In the genomic region with DNA sequence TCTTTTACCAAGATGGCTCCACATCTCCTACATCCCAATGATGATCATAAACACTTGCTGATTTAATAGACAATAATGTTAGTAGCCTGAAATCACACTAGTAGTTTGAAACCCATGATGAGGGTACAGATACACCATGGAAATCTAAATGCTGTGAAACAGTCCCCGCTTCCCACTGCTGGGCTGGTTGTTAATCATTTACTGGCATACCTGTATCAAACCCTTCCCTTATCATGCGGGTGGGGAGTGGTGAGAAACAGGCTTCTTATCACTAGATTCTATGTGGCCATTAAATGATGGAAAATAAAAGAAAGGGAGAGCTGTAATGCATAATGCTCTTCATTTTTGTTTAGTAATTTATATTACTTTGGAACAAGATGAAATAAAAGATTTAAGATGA, we compare ENCODE assay signal across 23 cellular contexts. TPM values are rescaled to one million over a fixed set of nuclear protein-coding genes. Genes with fewer than 3 reads are reported as not detected.
A peak's percentile ranks its signal among the peaks of the same experiment; 100 is the strongest.
DNase-seq lines count a peak whose midpoint lies in the region; ATAC-seq and TF ChIP-seq lines count a peak whose summit lies in the region.
"Had no signal": no experiment of that assay in that cellular context is flagged by ENCODE, and none has a peak within 500 bp of the region (broad histone marks: within the 10 kb centered on the region; RNA-seq: fewer than 3 reads in every experiment).

No MANE protein-coding gene starts in this region.

- H3K9ac ChIP-seq in colonic mucosa (ENCODE audit: low read depth in 2 of 2, low read length in 2 of 2) (peak overlapping the region in 1 of 2 donors; percentile 43), subcutaneous abdominal adipose tissue (ENCODE audit: low read length in 5 of 5) (no peak overlapping the region)
- H3K9ac ChIP-seq: BLaER1 treated with 17β-estradiol and CSF1 and Interleukin-3, amounts not matched to agents 10 nM and 100 nM had no signal

- H3K36me3 ChIP-seq in colonic mucosa: no peaks in the 10 kb centered on the region
- no peaks in the 10 kb centered on the region for H3K36me3 ChIP-seq in left lung
- no peaks in the 10 kb centered on the region for H3K36me3 ChIP-seq in muscle layer of duodenum (ENCODE audit: control insufficient read depth in 1 of 2, insufficient read depth in 2 of 2, low read length in 2 of 2)
- no peaks in the 10 kb centered on the region for H3K36me3 ChIP-seq in subcutaneous abdominal adipose tissue (ENCODE audit: control insufficient read depth in 5 of 5, insufficient read depth in 5 of 5, low read length in 5 of 5)
- H3K36me3 ChIP-seq: BLaER1 treated with 17β-estradiol and CSF1 and Interleukin-3, amounts not matched to agents 10 nM and 100 nM had no signal

- H3K4me1 ChIP-seq in colonic mucosa (no peaks in the 10 kb centered on the region), left lung (peaks cover 7 to 14% of the 10 kb centered on the region in 2 donors), muscle layer of duodenum (ENCODE audit: control insufficient read depth in 1 of 2, insufficient read depth in 2 of 2, low read length in 2 of 2) (peaks cover 5 to 19% of the 10 kb centered on the region in 2 donors), subcutaneous abdominal adipose tissue (ENCODE audit: control insufficient read depth in 5 of 5, insufficient read depth in 5 of 5, low read length in 5 of 5) (peaks cover 0 to 26% (median 10%) of the 10 kb centered on the region in 5 donors)
- H3K4me1 ChIP-seq: BLaER1 treated with 17β-estradiol and CSF1 and Interleukin-3, amounts not matched to agents 10 nM and 100 nM had no signal

- no peak overlapping the region for H3K4me3 ChIP-seq in colonic mucosa
- no peak overlapping the region for H3K4me3 ChIP-seq in left lung
- H3K4me3 ChIP-seq in muscle layer of duodenum (ENCODE audit: low read depth in 1 of 2, low read length in 2 of 2): no peak overlapping the region
- no peak overlapping the region for H3K4me3 ChIP-seq in subcutaneous abdominal adipose tissue (ENCODE audit: low read depth in 1 of 5, low read length in 5 of 5)
- H3K4me3 ChIP-seq: BLaER1 treated with 17β-estradiol and CSF1 and Interleukin-3, amounts not matched to agents 10 nM and 100 nM; K562; PC-9 had no signal

- intact Hi-C loops in colonic mucosa (cut with DNase I): no loop called here
- intact Hi-C loops in left lung (cut with DNase I): no loop called here

- H3K9me3 ChIP-seq in colonic mucosa (no peaks in the 10 kb centered on the region), left lung (no peaks in the 10 kb centered on the region), muscle layer of duodenum (ENCODE audit: control insufficient read depth in 1 of 2, low read length in 2 of 2) (no peaks in the 10 kb centered on the region), subcutaneous abdominal adipose tissue (ENCODE audit: control insufficient read depth in 5 of 5, low read length in 5 of 5) (no peaks in the 10 kb centered on the region)
- H3K9me3 ChIP-seq: BLaER1 treated with 17β-estradiol and CSF1 and Interleukin-3, amounts not matched to agents 10 nM and 100 nM had no signal

- TF ChIP-seq CTCF in colonic mucosa (IDR thresholded peaks at IDR 0.05) (no peak), left lung (IDR thresholded peaks at IDR 0.05) (no peak)

- H3K27me3 ChIP-seq in colonic mucosa: peaks cover 9% of the 10 kb centered on the region
- H3K27me3 ChIP-seq in left lung: no peaks in the 10 kb centered on the region
- H3K27me3 ChIP-seq in muscle layer of duodenum (ENCODE audit: low read depth, low read length): no peaks in the 10 kb centered on the region
- H3K27me3 ChIP-seq in subcutaneous abdominal adipose tissue (ENCODE audit: control insufficient read depth in 5 of 5, insufficient read depth in 4 of 5, low read length in 5 of 5): peaks cover 0 to 3% (median 0%) of the 10 kb centered on the region in 5 donors

- H3K27ac ChIP-seq in colonic mucosa (peak overlapping the region; percentile 39), left lung (no peak overlapping the region), muscle layer of duodenum (ENCODE audit: low read length) (peak overlapping the region; percentile 43), subcutaneous abdominal adipose tissue (ENCODE audit: low read depth, low read length) (peak overlapping the region; percentile 69)
- H3K27ac ChIP-seq: BLaER1 treated with 17β-estradiol and CSF1 and Interleukin-3, amounts not matched to agents 10 nM and 100 nM; PC-9 had no signal

- DNase-seq in colonic mucosa (peak; percentile 59), left lung (no peak), HUDEP-2 (lab: John Stamatoyannopoulos, UW; ENCODE audit: unreplicated experiment in 76 of 76) (no peak)
- DNase-seq in activated naive CD4-positive, alpha-beta T cell treated with anti-CD3 and anti-CD28 coated beads, Interleukin-2, amount 50 U/mL, for 16 hours: no peak
- DNase-seq: ACHN, DMS153, GDM1, MM.1S, NCI-H1048, NCI-H1436, NCI-H2029, NCI-H226, NCI-H510A treated with DMSO at 0.1 percent for 48 hours, PC-9, RPMI8226, SHP77 had no signal

- peak; percentile 52 for ATAC-seq in left lung
- no peak for ATAC-seq in GM21515 (IDR thresholded peaks at IDR 0.05; ENCODE audit: unreplicated experiment)
- ATAC-seq in GM19455 (IDR thresholded peaks at IDR 0.05; ENCODE audit: unreplicated experiment): no peak
- ATAC-seq: HCT116, K562 had no signal

RNA-seq across cellular contexts. Expression of a gene that starts 21.9 kb away (rescaled TPM):
- 100 to 1,000 TPM; 307 to 349 TPM for total RNA-seq in colonic mucosa
- 100 to 1,000 TPM; 134 to 159 TPM for total RNA-seq in left lung

Comparison
In these comparisons a context has a peak if more than half of its experiments do, and no peak if none do; other contexts are left out.
1. H3K27ac ChIP-seq: peak in colonic mucosa (single experiment), muscle layer of duodenum (single experiment) and subcutaneous abdominal adipose tissue (single experiment); none in left lung (0 of 2).